Comparison of ENCODE assay signal across 14 cellular contexts in the genomic region with DNA sequence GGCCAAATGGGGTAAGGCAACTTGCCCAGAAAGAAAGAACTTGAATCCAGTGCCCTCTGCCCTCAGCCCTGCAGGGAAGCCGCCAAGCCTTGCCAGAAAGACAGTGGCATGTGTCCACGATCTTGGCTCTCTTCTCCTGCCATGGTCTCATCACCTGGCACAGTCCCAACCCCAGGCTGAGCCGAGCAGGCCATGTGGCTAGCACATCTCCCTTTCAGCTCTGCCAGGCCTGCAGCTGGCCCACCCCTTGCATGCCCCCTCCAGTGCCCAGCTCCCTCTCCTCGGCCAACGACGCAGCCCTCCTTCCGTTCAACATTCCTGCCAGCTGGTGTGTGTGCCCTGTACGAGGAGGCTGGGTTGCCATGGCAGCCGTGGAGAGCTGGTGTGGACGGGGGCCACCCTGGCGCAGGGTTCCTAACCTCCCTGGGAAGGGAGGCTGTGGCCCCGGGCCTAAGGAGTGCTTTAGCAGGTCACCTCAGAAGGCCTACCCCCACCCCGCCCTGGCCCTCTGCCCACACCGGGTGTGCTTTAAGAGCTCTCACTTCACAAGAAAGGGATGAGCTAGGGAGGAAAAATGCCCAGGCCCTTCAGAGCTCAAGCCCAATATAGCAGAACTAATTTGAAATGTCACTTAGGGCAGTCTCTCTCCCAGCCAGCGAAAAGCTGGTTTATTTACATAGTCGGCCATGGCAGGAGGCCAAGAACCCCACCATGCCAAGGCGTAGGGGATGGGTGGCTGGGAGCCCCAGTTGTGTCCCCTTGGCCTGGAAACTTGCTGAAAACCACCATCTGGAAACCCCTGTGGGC.
DNase-seq lines count a peak whose midpoint lies in the region; ATAC-seq lines count a peak whose summit lies in the region.
"Had no signal": no experiment of that assay in that cellular context is flagged by ENCODE, and none has a peak within 500 bp of the region (broad histone marks: within the 10 kb centered on the region; RNA-seq: fewer than 3 reads in every experiment).

No MANE protein-coding gene starts in this region.

- DNase-seq in NCI-H1092 treated with DMSO at 0.1 percent for 48 hours (lab: John Stamatoyannopoulos, UW) (peak; percentile 95), RPMI7951 (ENCODE audit: low read depth) (peak; percentile 74), right cardiac atrium (peak; percentile 31 to 75 (median 72)), substantia nigra (lab: John Stamatoyannopoulos, UW) (peak in 48 of 49 donors; percentile 10 to 94 (median 56)), AG08396 (ENCODE audit: low spot score) (no peak), NOMO-1 treated with DMSO at 0.1 percent for 48 hours (lab: John Stamatoyannopoulos, UW; ENCODE audit: unreplicated experiment) (no peak), SIG-M5 (lab: John Stamatoyannopoulos, UW) (no peak)
- DNase-seq: activated CD4-positive, alpha-beta T cell treated with anti-CD3 and anti-CD28 coated beads, Interleukin-2, amount 10 ng/mL, durations not matched to agents 7 days and 5 days; activated gamma-delta T cell treated with Interleukin-2 at 50 U/mL for 16 hours; erythroblast; HFFc6; KBM-7 had no signal

- 51% methylated on average over 17 of the region's 17 CpGs for WGBS in right cardiac atrium

- no peaks in the 10 kb centered on the region for H3K9me3 ChIP-seq in right cardiac atrium (ENCODE audit: control insufficient read depth, low read length)

- peak overlapping the region; percentile 30 for H3K27ac ChIP-seq in right cardiac atrium (ENCODE audit: low read length)
- H3K27ac ChIP-seq in substantia nigra (ENCODE audit: low read depth, low read length, poor library complexity, severe bottlenecking): no peak overlapping the region
- H3K27ac ChIP-seq: cardiac muscle cell had no signal

- peak; percentile 71 to 82 for ATAC-seq in right cardiac atrium
- ATAC-seq: stimulated activated memory B cell treated with anti-CD40 and anti-IgM and Interleukin-4, amounts not matched to agents 10 μg/mL and 1 μg/mL and 100 μg/mL, for 72 hours had no signal

- H3K4me3 ChIP-seq in right cardiac atrium (ENCODE audit: low read length): no peak overlapping the region
- H3K4me3 ChIP-seq: cardiac muscle cell had no signal

- peaks cover 1% of the 10 kb centered on the region for H3K4me1 ChIP-seq in right cardiac atrium (ENCODE audit: control insufficient read depth, insufficient read depth, low read length)

- no peaks in the 10 kb centered on the region for H3K27me3 ChIP-seq in right cardiac atrium (ENCODE audit: control insufficient read depth, insufficient read depth)
- H3K27me3 ChIP-seq: cardiac muscle cell had no signal

- intact Hi-C loops in right cardiac atrium (cut with DNase I): no loop called here

Comparison
In these comparisons a context has a peak if more than half of its experiments do, and no peak if none do; other contexts are left out.
1. DNase-seq: peak in NCI-H1092 treated with DMSO at 0.1 percent for 48 hours (single experiment), RPMI7951 (single experiment), right cardiac atrium (3 of 3) and substantia nigra (48 of 49); none in AG08396 (single experiment), NOMO-1 treated with DMSO at 0.1 percent for 48 hours (single experiment) and SIG-M5 (single experiment).